ENCODE assay signal across 11 cellular contexts in the genomic region with DNA sequence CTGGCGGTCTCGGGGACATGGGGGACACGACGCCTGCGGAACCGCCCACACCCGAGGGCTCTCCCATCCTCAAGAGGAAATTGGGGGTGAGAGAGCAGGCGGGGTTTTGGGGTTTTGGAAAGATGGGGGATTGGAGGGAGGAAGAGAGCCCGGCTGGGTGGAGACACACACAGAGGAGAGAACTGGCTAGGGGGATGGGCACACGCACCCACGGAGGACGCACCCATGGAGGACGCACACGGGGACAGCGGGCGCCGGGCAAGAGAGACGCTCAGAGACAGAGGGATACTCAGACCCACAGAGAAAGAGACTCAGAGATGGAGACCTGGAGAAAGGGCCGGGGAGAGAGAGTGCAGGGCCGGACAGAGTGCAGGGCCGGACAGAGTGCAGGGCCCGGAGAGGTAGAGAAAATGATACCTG. TPM values are rescaled to one million over a fixed set of nuclear protein-coding genes. Genes with fewer than 3 reads are reported as not detected.
DNase-seq lines count a peak whose midpoint lies in the region; ATAC-seq and TF ChIP-seq lines count a peak whose summit lies in the region.
"Had no signal": no experiment of that assay in that cellular context is flagged by ENCODE, and none has a peak within 500 bp of the region (broad histone marks: within the 10 kb centered on the region; RNA-seq: fewer than 3 reads in every experiment).

No MANE protein-coding gene starts in this region.

- H3K27me3 Mint-ChIP-seq in activated T-cell treated with anti-CD3 and anti-CD28 coated beads, Interleukin-2, amount 50 U/mL, for 24 hours: peaks cover 37% of the 10 kb centered on the region

- DNase-seq in activated T-cell treated with anti-CD3 and anti-CD28 coated beads, Interleukin-2, amount 50 U/mL, for 24 hours: no peak
- no peak for DNase-seq in activated T-cell treated with anti-CD3 and anti-CD28 coated beads, Interleukin-2, amount 50 U/mL, for 48 hours
- DNase-seq in PC-9 (no peak), stomach (no peak), superior temporal gyrus (ENCODE audit: extremely low spot score) (no peak)
- DNase-seq: pancreas had no signal

- no peaks in the 10 kb centered on the region for H3K9me3 ChIP-seq in PC-9 (ENCODE audit: insufficient read depth, low read depth)
- H3K9me3 ChIP-seq in esophagus (ENCODE audit: control insufficient read depth in 2 of 2, insufficient read depth in 1 of 2, low read depth in 1 of 2, low read length in 1 of 2): no peaks in the 10 kb centered on the region
- H3K9me3 ChIP-seq in stomach: no peaks in the 10 kb centered on the region
- H3K9me3 ChIP-seq: HAP-1, pancreas, SJSA1 had no signal

- H3K27ac Mint-ChIP-seq in activated T-cell treated with anti-CD3 and anti-CD28 coated beads, Interleukin-2, amount 50 U/mL, for 24 hours: peak overlapping the region; percentile 35

- ATAC-seq in HG02763 (IDR thresholded peaks at IDR 0.05; ENCODE audit: unreplicated experiment) (no peak), GM21737 (IDR thresholded peaks at IDR 0.05; ENCODE audit: unreplicated experiment) (no peak)

- no peaks in the 10 kb centered on the region for H3K4me1 ChIP-seq in PC-9 (replicated peaks; ENCODE audit: insufficient read depth)
- H3K4me1 ChIP-seq in esophagus (ENCODE audit: control insufficient read depth in 2 of 2, insufficient read depth in 2 of 2, low read length in 1 of 2): peaks cover 0 to 26% of the 10 kb centered on the region in 2 donors
- peaks cover 4 to 7% (median 5%) of the 10 kb centered on the region in 4 donors for H3K4me1 ChIP-seq in stomach
- H3K4me1 ChIP-seq: HAP-1, pancreas, SJSA1 had no signal

- no peaks in the 10 kb centered on the region for H3K36me3 Mint-ChIP-seq in activated T-cell treated with anti-CD3 and anti-CD28 coated beads, Interleukin-2, amount 50 U/mL, for 24 hours (ENCODE audit: low read depth)

- peak overlapping the region; percentile 32 for H3K4me3 Mint-ChIP-seq in activated T-cell treated with anti-CD3 and anti-CD28 coated beads, Interleukin-2, amount 50 U/mL, for 24 hours

- H3K4me1 Mint-ChIP-seq in activated T-cell treated with anti-CD3 and anti-CD28 coated beads, Interleukin-2, amount 50 U/mL, for 24 hours (ENCODE audit: low read depth): peaks cover 23% of the 10 kb centered on the region

- H3K79me2 ChIP-seq in PC-9 (ENCODE audit: low read depth): no peaks in the 10 kb centered on the region

- H3K36me3 ChIP-seq in PC-9 (ENCODE audit: low read depth) (no peaks in the 10 kb centered on the region), esophagus (ENCODE audit: control insufficient read depth in 2 of 2, insufficient read depth in 2 of 2, low read length in 1 of 2) (peaks cover 0 to 5% of the 10 kb centered on the region in 2 donors), stomach (no peaks in the 10 kb centered on the region)
- H3K36me3 ChIP-seq: HAP-1, pancreas, SJSA1 had no signal

- POLR2A ChIA-PET in PC-9 (lab: Charles Lee; ENCODE audit: unreplicated experiment): no interaction called here

- 38 to 50% methylated on average over 22 of the region's 22 CpGs for WGBS in esophagus, 2 donors
- 56 to 62% (median 60%) methylated on average over 22 of the region's 22 CpGs for WGBS in stomach, 5 donors

- peaks cover 8% of the 10 kb centered on the region; the same call in 1 of the 2 replicates for H3F3A ChIP-seq in PC-9 (ENCODE audit: insufficient read depth, low read depth)

- CTCF ChIA-PET in PC-9 (lab: Charles Lee): no interaction called here

- H3K27me3 ChIP-seq in PC-9 (ENCODE audit: insufficient read depth, low read depth) (no peaks in the 10 kb centered on the region; the same call in 1 of the 2 replicates), esophagus (ENCODE audit: control insufficient read depth in 1 of 2, insufficient read depth in 2 of 2, low read length in 2 of 2) (no peaks in the 10 kb centered on the region), stomach (peaks cover 7 to 57% (median 16%) of the 10 kb centered on the region in 3 donors)
- H3K27me3 ChIP-seq: pancreas had no signal

- BruUV-seq in PC-9 (replicated peaks; lab: Mats Ljungman, UMichigan): no TSS peak

- H3K9me2 ChIP-seq in PC-9 (ENCODE audit: insufficient read depth): no peaks in the 10 kb centered on the region

- H3K27ac ChIP-seq in PC-9: no peak overlapping the region
- H3K27ac ChIP-seq in esophagus (ENCODE audit: low read depth in 2 of 2, low read length in 1 of 2): peak overlapping the region in 1 of 2 donors; percentile 50
- no peak overlapping the region for H3K27ac ChIP-seq in stomach
- H3K27ac ChIP-seq: pancreas, SJSA1 had no signal

- H3K4me2 ChIP-seq in PC-9: peak overlapping the region; percentile 31; the same call in 1 of the 2 replicates

- H3K9me3 Mint-ChIP-seq in activated T-cell treated with anti-CD3 and anti-CD28 coated beads, Interleukin-2, amount 50 U/mL, for 24 hours: no peaks in the 10 kb centered on the region

- H3K4me3 ChIP-seq in PC-9 (no peak overlapping the region), esophagus (ENCODE audit: low read depth in 1 of 2, low read length in 2 of 2) (peak overlapping the region; percentile 48 to 51), stomach (peak overlapping the region; percentile 29 to 45 (median 34))
- H3K4me3 ChIP-seq: HAP-1, SJSA1 had no signal

- no peak for TF ChIP-seq EP300 in stomach (IDR thresholded peaks at IDR 0.05)

- intact Hi-C loops in PC-9 (cut with micrococcal nuclease; ENCODE audit: unreplicated experiment): no loop called here
- intact Hi-C loops in stomach (cut with DNase I; ENCODE audit: low total_unique reads): no loop called here

- TF ChIP-seq POLR2A in stomach (IDR thresholded peaks at IDR 0.05): no peak

- no peak overlapping the region for H2AFZ ChIP-seq in PC-9

- H4K20me1 ChIP-seq in PC-9 (ENCODE audit: insufficient read depth): no peaks in the 10 kb centered on the region

- TF ChIP-seq CTCF in PC-9 (conservative IDR thresholded peaks at IDR 0.05): no peak
- no peak for TF ChIP-seq CTCF in stomach (IDR thresholded peaks at IDR 0.05)

RNA-seq across cellular contexts. Expression of a gene that starts 52.1 kb away (rescaled TPM):
- total RNA-seq in PC-9 (2021) (3.5 and 6.8 TPM in 2 replicates), stomach (10 to 100 TPM in 1 of 5 donors, 1 to 10 TPM in 3, not detected in 1; 1.2 to 12.9 (median 5.2) TPM)
- polyA plus RNA-seq in esophagus (1 to 10 TPM; 3.3 to 7.3 TPM), stomach (1 to 10 TPM; 4.4 to 5.3 (median 5.0) TPM)
- total RNA-seq: SJSA1 had no signal

RNA-seq across cellular contexts. Expression of a gene that starts 53.3 kb away (rescaled TPM):
- 230 and 292 TPM in 2 replicates for total RNA-seq in PC-9 (2021)
- 100 to 1,000 TPM; 248 to 396 TPM for polyA plus RNA-seq in esophagus
- total RNA-seq in stomach: 100 to 1,000 TPM; 203 to 889 (median 283) TPM
- polyA plus RNA-seq in stomach: 100 to 1,000 TPM; 347 to 495 (median 349) TPM
